ENCODE assay signal across 1 cellular context in genomic region chr2:214006601-214007000, GRCh38.
TF ChIP-seq lines count a peak whose summit lies in the region.

No MANE protein-coding gene starts in this region.

TF ChIP-seq in IMR-90, 13 proteins besides CTCF, POLR2A, EP300 and RAD21 (continued from another document):
- TF ChIP-seq USF2 (IDR thresholded peaks at IDR 0.05; ENCODE audit: low read depth, low read length), result no peak
- TF ChIP-seq CEBPB (IDR thresholded peaks at IDR 0.05; ENCODE audit: low read depth, low read length), result no peak
